ENCODE assay signal across 2 cellular contexts in genomic region chr16:79510879-79511278, GRCh38.
TF ChIP-seq lines count a peak whose summit lies in the region.

No MANE protein-coding gene starts in this region.

TF ChIP-seq in HepG2, 621 proteins besides CTCF, POLR2A, EP300 and RAD21:
- TF ChIP-seq GLI4 (CRISPR knock-in tag; IDR thresholded peaks at IDR 0.05; ENCODE audit: borderline replicate concordance) (no peak), NKX3-1 (CRISPR knock-in tag; IDR thresholded peaks at IDR 0.05) (no peak), ZNF775 (CRISPR knock-in tag; IDR thresholded peaks at IDR 0.05; ENCODE audit: borderline replicate concordance) (no peak), ZFP36L1 (CRISPR knock-in tag; IDR thresholded peaks at IDR 0.05) (no peak), FOXA3 (CRISPR knock-in tag; IDR thresholded peaks at IDR 0.05) (no peak), MAFK (conservative IDR thresholded peaks at IDR 0.05 in 1 of 2, IDR thresholded peaks at IDR 0.05 in 1 of 2; ENCODE audit: low read length in 2 of 2) (peak; percentile 68 to 85), KMT2A (CRISPR knock-in tag; IDR thresholded peaks at IDR 0.05) (no peak), ZBTB4 (CRISPR knock-in tag; IDR thresholded peaks at IDR 0.05; ENCODE audit: borderline replicate concordance) (no peak), HNF4A (CRISPR knock-in tag; IDR thresholded peaks at IDR 0.05) (no peak), MAFF (IDR thresholded peaks at IDR 0.05; ENCODE audit: low read depth, low read length) (peak; percentile 77), KLF13 (CRISPR knock-in tag; IDR thresholded peaks at IDR 0.05) (no peak), HOXA7 (CRISPR knock-in tag; IDR thresholded peaks at IDR 0.05) (no peak)

TF ChIP-seq in K562, 482 proteins besides CTCF, POLR2A, EP300 and RAD21:
- no peak for TF ChIP-seq ZNF133 (CRISPR knock-in tag; IDR thresholded peaks at IDR 0.05)
- TF ChIP-seq ELF4 (CRISPR knock-in tag; IDR thresholded peaks at IDR 0.05), result no peak
- peak; percentile 64 for TF ChIP-seq C11orf30 (IDR thresholded peaks at IDR 0.05; ENCODE audit: low read depth)
- no peak for TF ChIP-seq MAZ (CRISPR knock-in tag; conservative IDR thresholded peaks at IDR 0.05 in 1 of 2, IDR thresholded peaks at IDR 0.05 in 1 of 2)
- no peak for TF ChIP-seq CXXC5 (CRISPR knock-in tag; IDR thresholded peaks at IDR 0.05)
- no peak for TF ChIP-seq HDAC1 (IDR thresholded peaks at IDR 0.05)
- no peak for TF ChIP-seq RCOR1 (IDR thresholded peaks at IDR 0.05; ENCODE audit: borderline replicate concordance in 1 of 2, low read depth in 2 of 2, low read length in 2 of 2)
- no peak for TF ChIP-seq LARP7 (IDR thresholded peaks at IDR 0.05)
- TF ChIP-seq SMARCB1 (IDR thresholded peaks at IDR 0.05; ENCODE audit: insufficient read length, low read depth), result no peak
- no peak for TF ChIP-seq ZNF395 (CRISPR knock-in tag; IDR thresholded peaks at IDR 0.05)
- peak; percentile 62 for TF ChIP-seq MAFF (IDR thresholded peaks at IDR 0.05; ENCODE audit: low read length)
- no peak for TF ChIP-seq CREBBP (IDR thresholded peaks at IDR 0.05; ENCODE audit: low read depth, low read length)
- no peak for TF ChIP-seq SP1 (CRISPR knock-in tag; IDR thresholded peaks at IDR 0.05)
- TF ChIP-seq ZNF316 (IDR thresholded peaks at IDR 0.05), result peak; percentile 75
- peak; percentile 46; the same call in 1 of the 2 replicates for TF ChIP-seq MAFK (IDR thresholded peaks at IDR 0.05; ENCODE audit: low read length)
- peak; percentile 66 for TF ChIP-seq MAFG (tag; conservative IDR thresholded peaks at IDR 0.05)
- TF ChIP-seq HNRNPUL1 (IDR thresholded peaks at IDR 0.05; ENCODE audit: low read length), result no peak
